Comparison of ENCODE assay signal across 16 cellular contexts in genomic region chr5:142878111-142878510, GRCh38.
DNase-seq lines count a peak whose midpoint lies in the region; ATAC-seq and TF ChIP-seq lines count a peak whose summit lies in the region.
"Had no signal": no experiment of that assay in that cellular context is flagged by ENCODE, and none has a peak within 500 bp of the region (broad histone marks: within the 10 kb centered on the region; RNA-seq: fewer than 3 reads in every experiment).

No MANE protein-coding gene starts in this region.

- TF ChIP-seq CTCF in C4-2B (conservative IDR thresholded peaks at IDR 0.05) (no peak), nephron progenitor cell (IDR thresholded peaks at IDR 0.05) (no peak), spleen (IDR thresholded peaks at IDR 0.05 in 8 of 11, conservative IDR thresholded peaks at IDR 0.05 in 3 of 11) (no peak)

- no peak for TF ChIP-seq EP300 in Ishikawa (IDR thresholded peaks at IDR 0.05; ENCODE audit: borderline replicate concordance)

- no peak overlapping the region for H3K4me3 ChIP-seq in spleen
- H3K4me3 ChIP-seq: BLaER1, GM23248 had no signal

- peaks cover 11% of the 10 kb centered on the region for H3K4me1 Mint-ChIP-seq in central memory CD8-positive, alpha-beta T cell
- peaks cover 27% of the 10 kb centered on the region for H3K4me1 Mint-ChIP-seq in nephron progenitor cell

- H3K9me3 ChIP-seq in spleen: no peaks in the 10 kb centered on the region
- H3K9me3 ChIP-seq: BLaER1 had no signal

- H3K27ac ChIP-seq in C4-2B: peak overlapping the region; percentile 25; the same call in 1 of the 2 replicates
- H3K27ac ChIP-seq in spleen: peak overlapping the region in 1 of 8 donors; percentile 22
- H3K27ac ChIP-seq: 22Rv1, BLaER1, GM23248 had no signal

- peak overlapping the region; percentile 29 for H3K27ac Mint-ChIP-seq in central memory CD8-positive, alpha-beta T cell (ENCODE audit: low read depth)
- H3K27ac Mint-ChIP-seq in nephron progenitor cell: peak overlapping the region; percentile 46

- H3K36me3 Mint-ChIP-seq in central memory CD8-positive, alpha-beta T cell (ENCODE audit: insufficient read depth): peaks cover 29% of the 10 kb centered on the region
- H3K36me3 Mint-ChIP-seq in nephron progenitor cell (ENCODE audit: low read depth): no peaks in the 10 kb centered on the region

- no peaks in the 10 kb centered on the region for H3K27me3 ChIP-seq in spleen (replicated peaks in 1 of 7)
- H3K27me3 ChIP-seq: BLaER1 had no signal

- H3K27me3 Mint-ChIP-seq in central memory CD8-positive, alpha-beta T cell: no peaks in the 10 kb centered on the region
- peaks cover 7% of the 10 kb centered on the region for H3K27me3 Mint-ChIP-seq in nephron progenitor cell (ENCODE audit: low read depth, poor library complexity)

- intact Hi-C loops in spleen (cut with DNase I; ENCODE audit: low total_unique reads): no loop called here

- TF ChIP-seq POLR2A in spleen (IDR thresholded peaks at IDR 0.05): no peak

- peaks cover 10 to 98% (median 33%) of the 10 kb centered on the region in 6 donors for H3K4me1 ChIP-seq in spleen

- no peak overlapping the region for H3K4me3 Mint-ChIP-seq in central memory CD8-positive, alpha-beta T cell
- no peak overlapping the region for H3K4me3 Mint-ChIP-seq in nephron progenitor cell
- H3K4me3 Mint-ChIP-seq: CD8-positive, alpha-beta T cell had no signal

- no peak for TF ChIP-seq RAD21 in Ishikawa (IDR thresholded peaks at IDR 0.05; ENCODE audit: low read depth)

- no peak for ATAC-seq in central memory CD8-positive, alpha-beta T cell (replicated peaks; ENCODE audit: extremely low read depth, poor library complexity, severe bottlenecking)
- ATAC-seq: CD8-positive, alpha-beta T cell; HCT116 had no signal

- WGBS in spleen, 5 donors: 75 to 85% (median 78%) methylated on average over 7 of the region's 7 CpGs

- DNase-seq in central memory CD8-positive, alpha-beta T cell (ENCODE audit: low spot score in 2 of 2): no peak
- DNase-seq in nephron progenitor cell (no peak), GOT3 (lab: John Stamatoyannopoulos, UW) (no peak), spleen (no peak)
- DNase-seq in stimulated activated CD4-positive, alpha-beta T cell treated with anti-CD3 and anti-CD28 coated beads, Interleukin-12 subunit alpha, Interleukin-12 subunit beta, amount 100 ng/mL, for 4 hours: no peak
- no peak for DNase-seq in effector CD8-positive, alpha-beta T cell (lab: John Stamatoyannopoulos, UW)
- DNase-seq: CD8-positive, alpha-beta T cell; COR-L47; GM23248; H7; IMR-90 had no signal

- H3K36me3 ChIP-seq in spleen: peaks cover 0 to 54% (median 2%) of the 10 kb centered on the region in 6 donors
- H3K36me3 ChIP-seq: BLaER1 had no signal

- no peaks in the 10 kb centered on the region for H3K9me3 Mint-ChIP-seq in central memory CD8-positive, alpha-beta T cell
- no peaks in the 10 kb centered on the region for H3K9me3 Mint-ChIP-seq in nephron progenitor cell
- H3K9me3 Mint-ChIP-seq: CD8-positive, alpha-beta T cell had no signal

TF ChIP-seq in Ishikawa, 13 proteins besides CTCF, POLR2A, EP300 and RAD21:
- TF ChIP-seq TCF12 (IDR thresholded peaks at IDR 0.05; ENCODE audit: low read depth): no peak
- 0 out of 2 replicates have a peak, but pooled peaks have one; percentile 19 for TF ChIP-seq CEBPB (IDR thresholded peaks at IDR 0.05)
- no peak for TF ChIP-seq NFIC (IDR thresholded peaks at IDR 0.05)
- TF ChIP-seq, protein P1, sequence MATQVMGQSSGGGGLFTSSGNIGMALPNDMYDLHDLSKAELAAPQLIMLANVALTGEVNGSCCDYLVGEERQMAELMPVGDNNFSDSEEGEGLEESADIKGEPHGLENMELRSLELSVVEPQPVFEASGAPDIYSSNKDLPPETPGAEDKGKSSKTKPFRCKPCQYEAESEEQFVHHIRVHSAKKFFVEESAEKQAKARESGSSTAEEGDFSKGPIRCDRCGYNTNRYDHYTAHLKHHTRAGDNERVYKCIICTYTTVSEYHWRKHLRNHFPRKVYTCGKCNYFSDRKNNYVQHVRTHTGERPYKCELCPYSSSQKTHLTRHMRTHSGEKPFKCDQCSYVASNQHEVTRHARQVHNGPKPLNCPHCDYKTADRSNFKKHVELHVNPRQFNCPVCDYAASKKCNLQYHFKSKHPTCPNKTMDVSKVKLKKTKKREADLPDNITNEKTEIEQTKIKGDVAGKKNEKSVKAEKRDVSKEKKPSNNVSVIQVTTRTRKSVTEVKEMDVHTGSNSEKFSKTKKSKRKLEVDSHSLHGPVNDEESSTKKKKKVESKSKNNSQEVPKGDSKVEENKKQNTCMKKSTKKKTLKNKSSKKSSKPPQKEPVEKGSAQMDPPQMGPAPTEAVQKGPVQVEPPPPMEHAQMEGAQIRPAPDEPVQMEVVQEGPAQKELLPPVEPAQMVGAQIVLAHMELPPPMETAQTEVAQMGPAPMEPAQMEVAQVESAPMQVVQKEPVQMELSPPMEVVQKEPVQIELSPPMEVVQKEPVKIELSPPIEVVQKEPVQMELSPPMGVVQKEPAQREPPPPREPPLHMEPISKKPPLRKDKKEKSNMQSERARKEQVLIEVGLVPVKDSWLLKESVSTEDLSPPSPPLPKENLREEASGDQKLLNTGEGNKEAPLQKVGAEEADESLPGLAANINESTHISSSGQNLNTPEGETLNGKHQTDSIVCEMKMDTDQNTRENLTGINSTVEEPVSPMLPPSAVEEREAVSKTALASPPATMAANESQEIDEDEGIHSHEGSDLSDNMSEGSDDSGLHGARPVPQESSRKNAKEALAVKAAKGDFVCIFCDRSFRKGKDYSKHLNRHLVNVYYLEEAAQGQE (IDR thresholded peaks at IDR 0.05; ENCODE audit: low read depth): no peak
